ENCODE assay signal across 7 cellular contexts in the genomic region with DNA sequence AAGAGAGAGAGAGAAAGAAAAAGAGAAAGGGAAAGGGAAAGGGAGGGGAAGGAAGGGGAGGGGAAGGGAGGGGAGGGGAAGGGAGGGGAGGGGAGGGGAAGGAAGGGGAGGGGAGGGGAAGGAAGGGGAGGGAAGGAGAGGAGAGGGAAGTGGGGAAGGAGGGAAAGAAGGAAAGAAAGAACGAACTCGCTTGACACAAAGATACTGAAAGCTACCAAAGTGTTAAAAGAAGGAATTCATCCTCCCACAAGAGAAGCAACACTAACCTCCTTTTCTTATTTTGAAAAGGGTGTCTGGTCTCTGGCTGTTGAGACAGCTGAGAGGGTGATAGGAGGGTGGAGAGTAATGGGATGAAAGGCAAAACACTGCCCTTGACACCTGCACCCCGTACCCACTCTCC.
"Had no signal": no experiment of that assay in that cellular context is flagged by ENCODE, and none has a peak within 500 bp of the region (broad histone marks: within the 10 kb centered on the region; RNA-seq: fewer than 3 reads in every experiment).

No MANE protein-coding gene starts in this region.

- H3K27me3 ChIP-seq: MG63, Peyer's patch, SJSA1 had no signal

- H3K36me3 ChIP-seq: MG63, Peyer's patch, SJSA1 had no signal

- FAIRE-seq: HTR-8/SVneo had no signal

- H3K4me1 ChIP-seq: Peyer's patch had no signal

- H3K9me3 ChIP-seq: MG63, Peyer's patch had no signal

- DNase-seq: SIG-M5 had no signal

- H3K27ac ChIP-seq: HL-60, Peyer's patch, SJSA1, SK-N-MC had no signal

- H3K4me3 ChIP-seq: MG63, Peyer's patch, SJSA1, SK-N-MC had no signal
